ENCODE assay signal across 12 cellular contexts in the genomic region with DNA sequence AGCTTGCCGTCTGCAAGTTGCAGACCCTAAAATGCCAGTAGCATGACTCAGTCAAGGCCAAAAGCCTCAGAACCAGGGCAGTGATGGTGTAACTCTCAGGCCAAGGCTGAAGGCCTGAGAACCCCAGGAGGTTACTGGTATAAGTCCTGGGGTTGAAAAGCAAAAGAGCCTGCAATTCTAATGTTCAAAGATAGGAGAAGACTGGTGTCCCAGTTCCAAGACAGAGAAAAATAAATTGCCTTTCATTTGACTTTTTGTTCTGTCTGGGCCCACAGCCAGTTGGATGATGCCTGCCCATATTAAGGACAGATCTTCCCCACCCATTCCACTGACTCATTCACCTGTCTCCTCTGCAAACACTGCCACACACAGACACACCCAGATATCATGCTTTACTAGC.
A peak's percentile ranks its signal among the peaks of the same experiment; 100 is the strongest.
DNase-seq lines count a peak whose midpoint lies in the region; ATAC-seq, FAIRE-seq and TF ChIP-seq lines count a peak whose summit lies in the region.
"Had no signal": no experiment of that assay in that cellular context is flagged by ENCODE, and none has a peak within 500 bp of the region (broad histone marks: within the 10 kb centered on the region; RNA-seq: fewer than 3 reads in every experiment).

No MANE protein-coding gene starts in this region.

- H2AK5ac ChIP-seq in H1 (ENCODE audit: low read depth, low read length): no peak overlapping the region
- no peak overlapping the region for H2AK5ac ChIP-seq in mesendoderm (ENCODE audit: low read length)

- H3K14ac ChIP-seq in H1 (ENCODE audit: insufficient read length): no peak overlapping the region

- no peak for ATAC-seq in body of pancreas
- ATAC-seq: activated T-helper 17 cell treated with anti-CD3 and anti-CD28 coated beads, Interleukin-2, amount 50 U/mL, for 72 hours had no signal

- H3K4me2 ChIP-seq in H1 (ENCODE audit: insufficient read depth in 1 of 2, low read depth in 2 of 2, low read length in 2 of 2) (no peak overlapping the region), mesendoderm (ENCODE audit: low read length) (no peak overlapping the region)

- no peak overlapping the region for H3K56ac ChIP-seq in H1 (replicated peaks; ENCODE audit: insufficient read length, low read depth, low read length)
- H3K56ac ChIP-seq in mesendoderm (ENCODE audit: low read length): no peak overlapping the region

- no peak overlapping the region for H2BK20ac ChIP-seq in H1 (ENCODE audit: low read length)

- H3K27ac ChIP-seq in H1 (ENCODE audit: low read depth, low read length) (no peak overlapping the region), mesendoderm (ENCODE audit: low read depth, low read length) (no peak overlapping the region), body of pancreas (no peak overlapping the region)
- H3K27ac ChIP-seq: neutrophil had no signal

- TF ChIP-seq CTCF in H1 (IDR thresholded peaks at IDR 0.05; ENCODE audit: control extremely low read depth in 1 of 3, insufficient read depth in 1 of 3, low read depth in 1 of 3, low read length in 3 of 3): peak in 1 of 3 experiments; percentile 2; a peak in 1 of 4 replicates
- no peak for TF ChIP-seq CTCF in body of pancreas (IDR thresholded peaks at IDR 0.05)

- TF ChIP-seq EP300 in H1 (IDR thresholded peaks at IDR 0.05; ENCODE audit: borderline replicate concordance in 1 of 2, low read depth in 2 of 2, low read length in 2 of 2): no peak

- no peak overlapping the region for H4K91ac ChIP-seq in H1 (replicated peaks; ENCODE audit: insufficient read length, low read length)

- peak; percentile 53 for DNase-seq in ELR (ENCODE audit: low read depth)
- DNase-seq in NCI-H69 (lab: John Stamatoyannopoulos, UW): peak; percentile 83
- no peak for DNase-seq in H1 (ENCODE audit: low read depth in 1 of 2, low spot score in 2 of 2)
- peak; percentile 87 for DNase-seq in mesendoderm
- DNase-seq in GM12892 (ENCODE audit: insufficient read length): no peak
- no peak for DNase-seq in activated effector memory CD4-positive, alpha-beta T cell treated with anti-CD3 and anti-CD28 coated beads, Interleukin-2, amount 50 U/mL, for 16 hours
- no peak for DNase-seq in AG08396 (ENCODE audit: low spot score)
- no peak for DNase-seq in body of pancreas
- DNase-seq: activated CD4-positive, alpha-beta T cell treated with anti-CD3 and anti-CD28 coated beads, Interleukin-2, amount 50 U/mL, for 1 hour; NCI-H1417 treated with DMSO at 0.1 percent for 48 hours had no signal

- H3K79me2 ChIP-seq in H1 (ENCODE audit: control insufficient read depth in 1 of 2, insufficient read depth in 2 of 2, low read length in 2 of 2) (no peaks in the 10 kb centered on the region), mesendoderm (ENCODE audit: control insufficient read depth, insufficient read depth, low read length) (no peaks in the 10 kb centered on the region)

- no peaks in the 10 kb centered on the region for H4K20me1 ChIP-seq in H1 (replicated peaks in 1 of 2; ENCODE audit: control insufficient read depth in 1 of 2, insufficient read depth in 2 of 2, low read length in 2 of 2)

- H4K5ac ChIP-seq in H1 (ENCODE audit: insufficient read length, low read depth, low read length) (no peak overlapping the region), mesendoderm (ENCODE audit: low read length) (no peak overlapping the region)

- H4K8ac ChIP-seq in H1 (ENCODE audit: extremely low read depth, insufficient read depth, low read length): no peak overlapping the region
- no peak overlapping the region for H4K8ac ChIP-seq in mesendoderm (ENCODE audit: low read depth, low read length)

- TF ChIP-seq POLR2A in H1 (IDR thresholded peaks at IDR 0.05; ENCODE audit: control extremely low read depth in 1 of 2, low read depth in 2 of 2, low read length in 2 of 2) (no peak), GM12892 (IDR thresholded peaks at IDR 0.05; ENCODE audit: low read depth, low read length) (no peak), body of pancreas (IDR thresholded peaks at IDR 0.05) (no peak)

- 100% methylated on average over 1 of the region's 1 CpG; no CpG with 5 or more reads in 1 of the 2 experiments for WGBS in H1 (ENCODE audit: extremely low coverage in 1 of 2, insufficient coverage in 1 of 2, insufficient read length in 1 of 2, insufficient replicate concordance in 2 of 2, low coverage in 1 of 2, low lambda C conversion rate in 2 of 2, missing lambda C conversion rate in 1 of 2), 2 experiments
- no CpG with 5 or more reads among the region's 1 CpG for WGBS in mesendoderm (ENCODE audit: extremely low coverage, insufficient coverage, low lambda C conversion rate)
- 76 to 88% methylated on average over 1 of the region's 1 CpG for WGBS in body of pancreas, 2 donors

- CTCF ChIA-PET in H1 (lab: Charles Lee; ENCODE audit: partially characterized antibody): interaction anchor here (0.7 kb wide), 1 partner anchor 12 kb away, joined by 3 read pairs; no protein-coding TSS in a partner anchor

- TF ChIP-seq RAD21 in H1 (IDR thresholded peaks at IDR 0.05 in 1 of 2, conservative IDR thresholded peaks at IDR 0.05 in 1 of 2; ENCODE audit: low read depth in 2 of 2, low read length in 2 of 2): no peak

- H2BK15ac ChIP-seq in H1 (ENCODE audit: low read length) (no peak overlapping the region), mesendoderm (replicated peaks; ENCODE audit: low read depth) (no peak overlapping the region)

- H3K36me3 ChIP-seq in H1 (ENCODE audit: control insufficient read depth in 2 of 4, insufficient read depth in 4 of 4, low read length in 3 of 4): no peaks in the 10 kb centered on the region
- no peaks in the 10 kb centered on the region for H3K36me3 ChIP-seq in mesendoderm (ENCODE audit: control insufficient read depth, insufficient read depth, low read length)
- no peaks in the 10 kb centered on the region for H3K36me3 ChIP-seq in body of pancreas (replicated peaks in 1 of 2; ENCODE audit: insufficient read depth in 1 of 2, low read depth in 2 of 2)
- H3K36me3 ChIP-seq: neutrophil had no signal

- no peak overlapping the region for H3K18ac ChIP-seq in H1 (ENCODE audit: extremely low read depth, low read length)
- no peak overlapping the region for H3K18ac ChIP-seq in mesendoderm (ENCODE audit: low read length)

- no peaks in the 10 kb centered on the region for H3K9me3 ChIP-seq in H1 (ENCODE audit: insufficient read depth in 2 of 2, low read depth in 1 of 2, low read length in 1 of 2)
- H3K9me3 ChIP-seq in body of pancreas: no peaks in the 10 kb centered on the region
- H3K9me3 ChIP-seq: neutrophil had no signal

- no peaks in the 10 kb centered on the region for H3K23me2 ChIP-seq in H1 (ENCODE audit: low read depth, low read length)

- H2BK5ac ChIP-seq in H1 (ENCODE audit: low read depth, low read length) (no peak overlapping the region), mesendoderm (ENCODE audit: low read length) (no peak overlapping the region)

- intact Hi-C loops in body of pancreas (cut with DNase I): no loop called here

- FAIRE-seq in H1 (lab: Jason Lieb, UNC) (no peak), GM12892 (lab: Jason Lieb, UNC) (no peak)

- H3K27me3 ChIP-seq in H1 (replicated peaks in 1 of 4; ENCODE audit: control insufficient read depth in 3 of 4, extremely low read depth in 1 of 4, insufficient read depth in 3 of 4, low read length in 3 of 4): no peaks in the 10 kb centered on the region
- H3K27me3 ChIP-seq in mesendoderm (ENCODE audit: insufficient read depth, low read length, poor library complexity): no peaks in the 10 kb centered on the region
- no peaks in the 10 kb centered on the region for H3K27me3 ChIP-seq in body of pancreas
- H3K27me3 ChIP-seq: neutrophil had no signal

- 0 out of 2 replicates have a peak overlapping the region, but pooled peaks have one; percentile 66 for H2AFZ ChIP-seq in H1 (ENCODE audit: low read length)

- no peak overlapping the region for H3K9ac ChIP-seq in H1 (replicated peaks in 1 of 4; ENCODE audit: extremely low read depth in 1 of 4, low read depth in 3 of 4, low read length in 3 of 4)
- H3K9ac ChIP-seq in mesendoderm (ENCODE audit: low read length): no peak overlapping the region

- no peak overlapping the region for H3K23ac ChIP-seq in H1 (ENCODE audit: insufficient read length)
- no peak overlapping the region for H3K23ac ChIP-seq in mesendoderm (ENCODE audit: low read length)

- H2BK12ac ChIP-seq in H1 (ENCODE audit: low read depth, low read length): no peak overlapping the region

- H2BK120ac ChIP-seq in H1 (replicated peaks; ENCODE audit: low read depth, low read length): peak overlapping the region; percentile 92
- H2BK120ac ChIP-seq in mesendoderm (ENCODE audit: low read depth, low read length): no peak overlapping the region

- POLR2A ChIA-PET in H1 (lab: Charles Lee; ENCODE audit: partially characterized antibody): no interaction called here

- H3K4ac ChIP-seq in H1 (replicated peaks; ENCODE audit: insufficient read length, low read depth, low read length) (no peak overlapping the region), mesendoderm (ENCODE audit: low read depth, low read length) (no peak overlapping the region)

- H3K4me3 ChIP-seq in H1 (ENCODE audit: extremely low read depth in 1 of 4, insufficient read depth in 2 of 4, low read depth in 3 of 4, low read length in 4 of 4) (no peak overlapping the region), mesendoderm (ENCODE audit: low read length) (no peak overlapping the region), body of pancreas (no peak overlapping the region)

- H3K79me1 ChIP-seq in H1 (ENCODE audit: low read depth, low read length) (no peaks in the 10 kb centered on the region), mesendoderm (ENCODE audit: low read length) (no peaks in the 10 kb centered on the region)

- H3K4me1 ChIP-seq in H1 (replicated peaks in 1 of 4; ENCODE audit: control insufficient read depth in 3 of 4, insufficient read depth in 4 of 4, low read length in 3 of 4) (peaks cover 0 to 5% (median 0%) of the 10 kb centered on the region in 4 experiments; a peak in 1 of 7 replicates), mesendoderm (ENCODE audit: control insufficient read depth, low read depth, low read length) (no peaks in the 10 kb centered on the region), body of pancreas (no peaks in the 10 kb centered on the region)

TF ChIP-seq in H1, 55 proteins besides CTCF, POLR2A, EP300 and RAD21:
- TF ChIP-seq HDAC6 (IDR thresholded peaks at IDR 0.05; ENCODE audit: low read depth, low read length) (no peak), SP1 (IDR thresholded peaks at IDR 0.05; ENCODE audit: low read depth, low read length) (no peak), JUND (IDR thresholded peaks at IDR 0.05; ENCODE audit: low read length) (peak; percentile 60), FOSL1 (IDR thresholded peaks at IDR 0.05; ENCODE audit: insufficient read depth, low read depth, low read length) (no peak), JUN (IDR thresholded peaks at IDR 0.05; ENCODE audit: low read depth, low read length) (no peak), BCL11A (IDR thresholded peaks at IDR 0.05; ENCODE audit: low read depth in 2 of 2, low read length in 2 of 2) (no peak)

Comparison
In these comparisons a context has a peak if more than half of its experiments do, and no peak if none do; other contexts are left out.
1. DNase-seq: peak in ELR (single experiment), NCI-H69 (single experiment) and mesendoderm (single experiment); none in H1 (0 of 2), GM12892 (single experiment), activated effector memory CD4-positive, alpha-beta T cell treated with anti-CD3 and anti-CD28 coated beads, Interleukin-2, amount 50 U/mL, for 16 hours (single experiment), AG08396 (single experiment) and body of pancreas (0 of 4).